Comparison of ENCODE assay signal across 20 cellular contexts in the genomic region with DNA sequence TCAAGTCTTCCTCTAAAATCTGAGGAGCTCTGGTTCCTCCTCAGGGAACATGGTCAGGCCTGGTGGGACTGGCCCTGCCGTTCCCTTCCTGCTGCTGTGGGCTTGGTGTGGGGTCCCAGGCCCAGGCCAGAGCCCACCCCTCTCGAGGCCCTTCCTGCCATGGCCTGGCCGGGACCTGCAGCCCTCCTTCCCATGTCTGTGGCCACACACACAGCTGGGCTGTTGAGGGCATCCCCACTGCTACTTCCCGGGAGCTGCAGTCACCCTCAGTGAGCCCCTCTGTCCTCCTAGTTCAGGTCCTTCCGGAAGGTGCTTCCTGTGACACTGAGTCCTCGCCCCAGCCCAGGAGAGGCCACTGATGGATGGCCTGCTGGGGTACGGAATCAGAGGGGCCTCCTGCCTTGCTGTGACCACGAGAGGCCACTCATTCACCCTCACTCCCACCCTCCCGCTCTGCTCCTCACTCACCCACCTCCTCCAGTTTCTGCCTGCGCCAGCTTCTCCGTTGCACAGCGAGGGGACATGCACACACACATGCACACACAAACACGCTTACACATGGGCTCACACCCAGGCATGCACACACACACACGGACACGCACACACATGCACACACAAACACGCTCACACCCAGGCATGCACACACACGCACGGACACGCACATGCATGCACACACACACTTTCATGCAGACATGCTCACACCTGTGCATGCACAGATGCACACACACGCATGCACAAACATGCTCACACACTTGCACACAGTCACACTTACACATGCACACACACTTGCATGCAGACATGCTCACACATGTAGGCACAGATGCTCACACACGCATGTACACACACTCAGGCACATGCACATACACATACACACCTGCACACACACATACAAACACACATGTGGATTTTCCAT. TPM values are rescaled to one million over a fixed set of nuclear protein-coding genes. Genes with fewer than 3 reads are reported as not detected.
DNase-seq lines count a peak whose midpoint lies in the region; ATAC-seq and TF ChIP-seq lines count a peak whose summit lies in the region.
"Had no signal": no experiment of that assay in that cellular context is flagged by ENCODE, and none has a peak within 500 bp of the region (broad histone marks: within the 10 kb centered on the region; RNA-seq: fewer than 3 reads in every experiment).

No MANE protein-coding gene starts in this region.

- no peaks in the 10 kb centered on the region for H3K36me3 Mint-ChIP-seq in T-helper 1 cell treated with Interleukin-12 subunit alpha and Interleukin-12 subunit beta and Interleukin-4 antibody, amounts not matched to agents 30 μg/mL and 1 μg/mL, for 36 hours (ENCODE audit: low read depth)
- H3K36me3 Mint-ChIP-seq in WTC11 (no peaks in the 10 kb centered on the region), GM23338 (ENCODE audit: low read depth) (no peaks in the 10 kb centered on the region)
- H3K36me3 Mint-ChIP-seq: CD8-positive, alpha-beta memory T cell had no signal

- POLR2A ChIA-PET in WTC11 (lab: Charles Lee) = no interaction called here

- peak overlapping the region; percentile 76 for H3K27ac ChIP-seq in lower lobe of right lung
- H3K27ac ChIP-seq in gastrocnemius medialis = peak overlapping the region in 3 of 4 donors; percentile 31 to 71 (median 70)
- no peak overlapping the region for H3K27ac ChIP-seq in foreskin keratinocyte
- no peak overlapping the region for H3K27ac ChIP-seq in GM23338 (ENCODE audit: low read depth)
- H3K27ac ChIP-seq: 22Rv1, BLaER1, KMS-11 had no signal

- in situ Hi-C loops in gastrocnemius medialis (cut with MboI; ENCODE audit: low sequenced_read_pairs in 4 of 4) = no loop called here

- TF ChIP-seq CTCF in WTC11 (IDR thresholded peaks at IDR 0.05) (no peak), lower lobe of right lung (IDR thresholded peaks at IDR 0.05) (no peak), gastrocnemius medialis (IDR thresholded peaks at IDR 0.05 in 4 of 5, conservative IDR thresholded peaks at IDR 0.05 in 1 of 5) (no peak), foreskin keratinocyte (conservative IDR thresholded peaks at IDR 0.05) (no peak), GM23338 (conservative IDR thresholded peaks at IDR 0.05; ENCODE audit: low read depth in 2 of 2) (no peak)

- no peak for TF ChIP-seq POLR2A in gastrocnemius medialis (IDR thresholded peaks at IDR 0.05)

- no peaks in the 10 kb centered on the region for H3K36me3 ChIP-seq in lower lobe of right lung
- no peaks in the 10 kb centered on the region for H3K36me3 ChIP-seq in gastrocnemius medialis
- no peaks in the 10 kb centered on the region for H3K36me3 ChIP-seq in GM23338 (ENCODE audit: insufficient read depth)
- H3K36me3 ChIP-seq: BLaER1 had no signal

- no peaks in the 10 kb centered on the region for H3K9me3 Mint-ChIP-seq in T-helper 1 cell treated with Interleukin-12 subunit alpha and Interleukin-12 subunit beta and Interleukin-4 antibody, amounts not matched to agents 30 μg/mL and 1 μg/mL, for 36 hours
- H3K9me3 Mint-ChIP-seq in WTC11 (no peaks in the 10 kb centered on the region), GM23338 (no peaks in the 10 kb centered on the region)
- H3K9me3 Mint-ChIP-seq: CD8-positive, alpha-beta memory T cell had no signal

- H3K4me1 ChIP-seq in lower lobe of right lung (peaks cover 18% of the 10 kb centered on the region), gastrocnemius medialis (peaks cover 0 to 11% of the 10 kb centered on the region in 2 donors), foreskin keratinocyte (no peaks in the 10 kb centered on the region), GM23338 (ENCODE audit: insufficient read depth) (peaks cover 6% of the 10 kb centered on the region; the same call in 1 of the 2 replicates)
- H3K4me1 ChIP-seq: BLaER1 had no signal

- H3K27me3 Mint-ChIP-seq in T-helper 1 cell treated with Interleukin-12 subunit alpha and Interleukin-12 subunit beta and Interleukin-4 antibody, amounts not matched to agents 30 μg/mL and 1 μg/mL, for 36 hours (ENCODE audit: low read depth) = peaks cover 10% of the 10 kb centered on the region
- H3K27me3 Mint-ChIP-seq in WTC11 (ENCODE audit: low read depth) = no peaks in the 10 kb centered on the region
- H3K27me3 Mint-ChIP-seq in GM23338 (ENCODE audit: insufficient read depth, low read depth, poor library complexity) = peaks cover 20% of the 10 kb centered on the region
- H3K27me3 Mint-ChIP-seq: CD8-positive, alpha-beta memory T cell had no signal

- ATAC-seq in WTC11 (no peak), lower lobe of right lung (no peak), gastrocnemius medialis (no peak), foreskin keratinocyte (no peak), GM23338 (no peak)
- ATAC-seq: PC-3 had no signal

- CTCF ChIA-PET in WTC11 (lab: Charles Lee) = no interaction called here

- H3K9me2 ChIP-seq in GM23338 (ENCODE audit: insufficient read depth) = no peaks in the 10 kb centered on the region

- H3K79me2 ChIP-seq in GM23338 (replicated peaks; ENCODE audit: insufficient read depth) = no peaks in the 10 kb centered on the region

- no peaks in the 10 kb centered on the region for H3K9me3 ChIP-seq in lower lobe of right lung
- H3K9me3 ChIP-seq in gastrocnemius medialis = no peaks in the 10 kb centered on the region
- H3K9me3 ChIP-seq: BLaER1 had no signal

- H3K4me2 ChIP-seq in GM23338 = no peak overlapping the region
- H3K4me2 ChIP-seq: BLaER1, KMS-11 had no signal

- H3F3A ChIP-seq in GM23338 (replicated peaks; ENCODE audit: low read depth) = no peaks in the 10 kb centered on the region

- H3K27ac Mint-ChIP-seq in T-helper 1 cell treated with Interleukin-12 subunit alpha and Interleukin-12 subunit beta and Interleukin-4 antibody, amounts not matched to agents 30 μg/mL and 1 μg/mL, for 36 hours = peak overlapping the region; percentile 34
- H3K27ac Mint-ChIP-seq in WTC11 = peak overlapping the region; percentile 95
- no peak overlapping the region for H3K27ac Mint-ChIP-seq in GM23338

- H3K4me3 Mint-ChIP-seq in T-helper 1 cell treated with Interleukin-12 subunit alpha and Interleukin-12 subunit beta and Interleukin-4 antibody, amounts not matched to agents 30 μg/mL and 1 μg/mL, for 36 hours = no peak overlapping the region
- H3K4me3 Mint-ChIP-seq in WTC11 = no peak overlapping the region
- H3K4me3 Mint-ChIP-seq in GM23338 = no peak overlapping the region
- H3K4me3 Mint-ChIP-seq: CD8-positive, alpha-beta memory T cell had no signal

- H3K4me1 Mint-ChIP-seq in T-helper 1 cell treated with Interleukin-12 subunit alpha and Interleukin-12 subunit beta and Interleukin-4 antibody, amounts not matched to agents 30 μg/mL and 1 μg/mL, for 36 hours (ENCODE audit: low read depth) = no peaks in the 10 kb centered on the region
- H3K4me1 Mint-ChIP-seq in WTC11 (peaks cover 8% of the 10 kb centered on the region), GM23338 (peaks cover 15% of the 10 kb centered on the region)

- no peaks in the 10 kb centered on the region for H3K27me3 ChIP-seq in lower lobe of right lung (ENCODE audit: low read depth)
- H3K27me3 ChIP-seq in gastrocnemius medialis = peaks cover 0 to 11% (median 7%) of the 10 kb centered on the region in 3 donors
- peaks cover 13% of the 10 kb centered on the region for H3K27me3 ChIP-seq in foreskin keratinocyte
- no peaks in the 10 kb centered on the region for H3K27me3 ChIP-seq in GM23338 (ENCODE audit: insufficient read depth)

- H2AFZ ChIP-seq in GM23338 = no peak overlapping the region

- peaks cover 5% of the 10 kb centered on the region; the same call in 1 of the 2 replicates for H4K20me1 ChIP-seq in GM23338 (replicated peaks; ENCODE audit: insufficient read depth)

- intact Hi-C loops in lower lobe of right lung (cut with DNase I) = no loop called here
- intact Hi-C loops in gastrocnemius medialis (cut with DNase I; ENCODE audit: low total_unique reads) = no loop called here

- H3K4me3 ChIP-seq in lower lobe of right lung = no peak overlapping the region
- H3K4me3 ChIP-seq in gastrocnemius medialis = no peak overlapping the region
- H3K4me3 ChIP-seq in GM23338 = no peak overlapping the region
- H3K4me3 ChIP-seq: BLaER1 had no signal

- DNase-seq in T-helper 1 cell (no peak), WTC11 (ENCODE audit: low spot score) (no peak), lower lobe of right lung (no peak), gastrocnemius medialis (peak in 1 of 2 donors; percentile 4), foreskin keratinocyte (no peak), SW 1271 (lab: John Stamatoyannopoulos, UW) (no peak), GM23338 (ENCODE audit: low spot score) (no peak)
- DNase-seq: CD8-positive, alpha-beta memory T cell; DND-41; GDM1; NCI-H1092; NCI-H2107; NCI-H345; NCI-H526 treated with DMSO at 0.1 percent for 48 hours; PC-3 had no signal

TF ChIP-seq in WTC11, 78 proteins besides CTCF, POLR2A, EP300 and RAD21 (continues in another document):
- TF ChIP-seq, protein P1, sequence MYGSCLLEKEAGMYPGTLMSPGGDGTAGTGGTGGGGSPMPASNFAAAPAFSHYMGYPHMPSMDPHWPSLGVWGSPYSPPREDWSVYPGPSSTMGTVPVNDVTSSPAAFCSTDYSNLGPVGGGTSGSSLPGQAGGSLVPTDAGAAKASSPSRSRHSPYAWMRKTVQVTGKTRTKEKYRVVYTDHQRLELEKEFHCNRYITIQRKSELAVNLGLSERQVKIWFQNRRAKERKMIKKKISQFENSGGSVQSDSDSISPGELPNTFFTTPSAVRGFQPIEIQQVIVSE (CRISPR knock-in tag; IDR thresholded peaks at IDR 0.05; ENCODE audit: borderline replicate concordance) = no peak
- TF ChIP-seq RELA (CRISPR knock-in tag; IDR thresholded peaks at IDR 0.05; ENCODE audit: borderline replicate concordance) (no peak), ZNF121 (CRISPR knock-in tag; IDR thresholded peaks at IDR 0.05) (no peak), SMAD4 (CRISPR knock-in tag; IDR thresholded peaks at IDR 0.05) (no peak), KAT7 (CRISPR knock-in tag; IDR thresholded peaks at IDR 0.05; ENCODE audit: borderline replicate concordance) (no peak)

TF ChIP-seq in GM23338, 12 proteins besides CTCF, POLR2A, EP300 and RAD21 (continues in another document):
- TF ChIP-seq ZNF331 (CRISPR knock-in tag; IDR thresholded peaks at IDR 0.05; ENCODE audit: low read depth) (no peak), EZH2phosphoT487 (IDR thresholded peaks at IDR 0.05; ENCODE audit: unreplicated experiment) (no peak)
- TF ChIP-seq, protein P2, sequence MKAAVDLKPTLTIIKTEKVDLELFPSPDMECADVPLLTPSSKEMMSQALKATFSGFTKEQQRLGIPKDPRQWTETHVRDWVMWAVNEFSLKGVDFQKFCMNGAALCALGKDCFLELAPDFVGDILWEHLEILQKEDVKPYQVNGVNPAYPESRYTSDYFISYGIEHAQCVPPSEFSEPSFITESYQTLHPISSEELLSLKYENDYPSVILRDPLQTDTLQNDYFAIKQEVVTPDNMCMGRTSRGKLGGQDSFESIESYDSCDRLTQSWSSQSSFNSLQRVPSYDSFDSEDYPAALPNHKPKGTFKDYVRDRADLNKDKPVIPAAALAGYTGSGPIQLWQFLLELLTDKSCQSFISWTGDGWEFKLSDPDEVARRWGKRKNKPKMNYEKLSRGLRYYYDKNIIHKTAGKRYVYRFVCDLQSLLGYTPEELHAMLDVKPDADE (IDR thresholded peaks at IDR 0.05) = no peak

RNA-seq across cellular contexts. Expression of a gene that starts 7.3 kb away (rescaled TPM):
- 34.8 to 35.4 TPM (median 34.9 TPM) in 3 replicates for total RNA-seq in WTC11 (2021)
- total RNA-seq in lower lobe of right lung = 42.4 TPM
- 10 to 100 TPM; 16.1 to 21.2 (median 19.4) TPM for total RNA-seq in gastrocnemius medialis
- total RNA-seq in foreskin keratinocyte = 0.07 TPM in 1 of 2 replicates, not detected in the other
- 0.06 TPM in 1 of 2 replicates, not detected in the other for polyA plus RNA-seq in foreskin keratinocyte
- total RNA-seq in GM23338 (2014; rRNA removed; shearing (Covaris generic)) = 22.9 and 25.6 TPM in 2 replicates
- 4.8 and 7.4 TPM in 2 replicates for polyA plus RNA-seq in GM23338 (2016; fragmentation: Nextera tagmentation; extraction: Ambion mirVana)
- total RNA-seq: MCF 10A had no signal

Comparison
In these comparisons a context has a peak if more than half of its experiments do, and no peak if none do; other contexts are left out.
1. H3K27ac ChIP-seq: peak in lower lobe of right lung (single experiment) and gastrocnemius medialis (3 of 4); none in foreskin keratinocyte (single experiment) and GM23338 (single experiment).
2. RNA of a gene that starts 7.3 kb away (total RNA-seq): 42.4 TPM in lower lobe of right lung (single experiment), 34.8 to 35.4 TPM in WTC11, 22.9 to 25.6 TPM in GM23338 and 16.1 to 21.2 TPM in gastrocnemius medialis; 0.07 TPM in foreskin keratinocyte; every median in the first group is over 10 times any median in the second.